In genomic region chr17:59521465-59522126, GRCh38 we compare ENCODE assay signal across 8 cellular contexts. TPM values are rescaled to one million over a fixed set of nuclear protein-coding genes. Genes with fewer than 3 reads are reported as not detected.
DNase-seq lines count a peak whose midpoint lies in the region; ATAC-seq, FAIRE-seq and TF ChIP-seq lines count a peak whose summit lies in the region.

No MANE protein-coding gene starts in this region.

- H3K9me3 Mint-ChIP-seq in activated CD8-positive, alpha-beta T cell treated with anti-CD3 and anti-CD28 coated beads for 36 hours = no peaks in the 10 kb centered on the region
- H3K9me3 Mint-ChIP-seq in mesothelial cell of epicardium = no peaks in the 10 kb centered on the region

- peaks cover 6% of the 10 kb centered on the region for H3K27me3 ChIP-seq in AG04450 (ENCODE audit: control insufficient read depth, insufficient read depth, low read length)

- DNase-seq in AG04450 (ENCODE audit: low read depth, low spot score) (peak; percentile 21), GM19239 (ENCODE audit: insufficient read length, low spot score) (peak; percentile 56), NCI-H774 (lab: John Stamatoyannopoulos, UW) (peak; percentile 37), mesothelial cell of epicardium (ENCODE audit: low spot score in 2 of 2, unreplicated experiment in 2 of 2) (peak; percentile 35 to 79)
- peak; percentile 72 for DNase-seq in activated CD8-positive, alpha-beta T cell treated with anti-CD3 and anti-CD28 coated beads for 36 hours
- DNase-seq in effector CD8-positive, alpha-beta T cell (lab: John Stamatoyannopoulos, UW) = peak; percentile 22
- DNase-seq in stimulated activated CD8-positive, alpha-beta memory T cell treated with anti-CD3 and anti-CD28 coated beads, Interleukin-7, amount 100 ng/mL, for 1 hour (ENCODE audit: low read depth in 2 of 2) = peak; percentile 7 to 26

- TF ChIP-seq CTCF in AG04450 (IDR thresholded peaks at IDR 0.05; ENCODE audit: low read depth, low read length) (peak; percentile 85), mesothelial cell of epicardium (IDR thresholded peaks at IDR 0.05; ENCODE audit: unreplicated experiment) (peak; percentile 91)
- TF ChIP-seq CTCF in activated CD8-positive, alpha-beta T cell treated with anti-CD3 and anti-CD28 coated beads for 36 hours (IDR thresholded peaks at IDR 0.05) = peak; percentile 97

- no peaks in the 10 kb centered on the region for H3K36me3 Mint-ChIP-seq in activated CD8-positive, alpha-beta T cell treated with anti-CD3 and anti-CD28 coated beads for 36 hours (ENCODE audit: low read depth)
- no peaks in the 10 kb centered on the region for H3K36me3 Mint-ChIP-seq in mesothelial cell of epicardium

- POLR2A ChIA-PET in AG04450 (lab: Yijun Ruan, JAX) = no interaction called here
- POLR2A ChIA-PET in activated CD8-positive, alpha-beta T cell treated with anti-CD3 and anti-CD28 coated beads for 36 hours (lab: Charles Lee) = interaction anchor here (0.7 to 0.9 kb wide), 2 partner anchors 17 to 43 kb away, joined by 3 read pairs; no protein-coding TSS in a partner anchor

- CTCF ChIA-PET in AG04450 (lab: Charles Lee) = interaction anchor here (0.6 to 3.1 kb wide), 14 partner anchors 8 to 238 kb away, joined by 3 to 25 read pairs (median 7); partner anchors contain the start of gene DHX40
- CTCF ChIA-PET in activated CD8-positive, alpha-beta T cell treated with anti-CD3 and anti-CD28 coated beads for 36 hours (lab: Charles Lee) = interaction anchor here (0.6 to 3.4 kb wide), 34 partner anchors 9 to 293 kb away, joined by 3 to 23 read pairs (median 4); no protein-coding TSS in a partner anchor

- H3K27ac ChIP-seq in AG04450 (ENCODE audit: low read depth, low read length) = no peak overlapping the region

- H3K27me3 Mint-ChIP-seq in activated CD8-positive, alpha-beta T cell treated with anti-CD3 and anti-CD28 coated beads for 36 hours = peaks cover 7% of the 10 kb centered on the region
- no peaks in the 10 kb centered on the region for H3K27me3 Mint-ChIP-seq in mesothelial cell of epicardium (ENCODE audit: low read depth)

- FAIRE-seq in GM19239 (lab: Jason Lieb, UNC) = peak; percentile 91

- H3K4me1 Mint-ChIP-seq in activated CD8-positive, alpha-beta T cell treated with anti-CD3 and anti-CD28 coated beads for 36 hours (ENCODE audit: low read depth) = peaks cover 2% of the 10 kb centered on the region
- peaks cover 16% of the 10 kb centered on the region for H3K4me1 Mint-ChIP-seq in mesothelial cell of epicardium

- H3K4me3 ChIP-seq in AG04450 (ENCODE audit: low read depth, low read length) = no peak overlapping the region

- intact Hi-C loops in activated CD8-positive, alpha-beta T cell treated with anti-CD3 and anti-CD28 coated beads for 36 hours (cut with micrococcal nuclease) = loop anchor here (10.0 kb wide), 1 partner anchor 207 kb away; no protein-coding TSS in a partner anchor

- H3K27ac Mint-ChIP-seq in activated CD8-positive, alpha-beta T cell treated with anti-CD3 and anti-CD28 coated beads for 36 hours = no peak overlapping the region
- peak overlapping the region; percentile 52 for H3K27ac Mint-ChIP-seq in mesothelial cell of epicardium

- no peaks in the 10 kb centered on the region for H3K9me3 ChIP-seq in AG04450 (ENCODE audit: control insufficient read depth, insufficient read depth, low read length)

- ATAC-seq in activated CD8-positive, alpha-beta T cell treated with anti-CD3 and anti-CD28 coated beads for 36 hours = peak; percentile 83
- ATAC-seq in GM21360 (IDR thresholded peaks at IDR 0.05; ENCODE audit: unreplicated experiment) = no peak

- no peak overlapping the region for H3K4me3 Mint-ChIP-seq in activated CD8-positive, alpha-beta T cell treated with anti-CD3 and anti-CD28 coated beads for 36 hours
- no peak overlapping the region for H3K4me3 Mint-ChIP-seq in mesothelial cell of epicardium

RNA-seq across cellular contexts. Expression of gene DHX40, which starts 43.8 kb away (rescaled TPM):
- 37.4 and 49.4 TPM in 2 replicates for polyA plus RNA-seq in AG04450 (2011; rRNA removed)
- 14.9 and 30.8 TPM in 2 replicates for polyA minus RNA-seq in AG04450 (2011; rRNA and poly(A)+ RNA removed)
- total RNA-seq in activated CD8-positive, alpha-beta T cell treated with anti-CD3 and anti-CD28 coated beads for 36 hours = 10 to 100 TPM; 24.7 to 24.9 TPM
- 50.3 to 51.7 TPM (median 51.4 TPM) in 3 replicates for total RNA-seq in mesothelial cell of epicardium

Comparison
In these comparisons a context has a peak if more than half of its experiments do, and no peak if none do; other contexts are left out.
1. DNase-seq: peak in every context shown above with its lines; median percentile 72 in activated CD8-positive, alpha-beta T cell treated with anti-CD3 and anti-CD28 coated beads for 36 hours; 57 in mesothelial cell of epicardium; 56 in GM19239; 37 in NCI-H774; 22 in effector CD8-positive, alpha-beta T cell; 21 in AG04450; 16 in stimulated activated CD8-positive, alpha-beta memory T cell treated with anti-CD3 and anti-CD28 coated beads, Interleukin-7, amount 100 ng/mL, for 1 hour.